Comparison of ENCODE assay signal across 23 cellular contexts in the genomic region with DNA sequence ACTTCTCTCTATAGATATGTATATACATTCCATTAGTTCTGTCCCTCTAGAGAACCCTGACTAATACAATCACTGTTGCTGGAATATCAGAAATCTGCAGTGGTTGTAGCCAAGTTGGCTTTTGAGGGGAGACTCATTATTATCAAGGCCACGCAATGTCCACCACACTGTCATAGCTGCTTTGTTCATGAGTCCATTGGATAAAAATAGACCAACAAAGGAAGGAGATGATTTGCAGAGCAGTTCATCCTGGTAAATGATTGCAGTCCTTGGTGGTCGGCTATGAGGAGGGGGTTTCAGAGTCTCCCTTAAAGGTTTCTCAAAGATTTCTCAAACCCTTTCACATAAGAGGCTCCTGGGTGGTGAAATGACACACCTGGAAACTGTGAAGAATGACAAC.
"Had no signal": no experiment of that assay in that cellular context is flagged by ENCODE, and none has a peak within 500 bp of the region (broad histone marks: within the 10 kb centered on the region; RNA-seq: fewer than 3 reads in every experiment).

No MANE protein-coding gene starts in this region.

- H3K9me3 ChIP-seq: colonic mucosa, esophagus squamous epithelium, gastrocnemius medialis, heart left ventricle, heart right ventricle had no signal

- DNase-seq: colonic mucosa; cortex of kidney; dermis blood vessel endothelial cell; dorsolateral prefrontal cortex; effector CD4-positive, alpha-beta T cell; effector CD8-positive, alpha-beta T cell; effector memory CD4-positive, alpha-beta T cell; effector memory CD8-positive, alpha-beta T cell; endodermal cell; erythroblast; esophagus squamous epithelium; foreskin fibroblast; foreskin keratinocyte; foreskin melanocyte; gastrocnemius medialis; glutamatergic neuron; head of caudate nucleus; heart left ventricle; heart right ventricle had no signal

- ATAC-seq: effector memory CD8-positive, alpha-beta T cell; esophagus mucosa; foreskin keratinocyte; gastrocnemius medialis; gastroesophageal sphincter had no signal

- H3K36me3 ChIP-seq: colonic mucosa, esophagus squamous epithelium, gastrocnemius medialis, gastroesophageal sphincter, heart left ventricle, heart right ventricle had no signal

- H3K27me3 ChIP-seq: colonic mucosa, esophagus squamous epithelium, foreskin keratinocyte, gastrocnemius medialis, gastroesophageal sphincter, heart left ventricle, heart right ventricle had no signal

- H3K4me3 ChIP-seq: colonic mucosa, coronary artery, dorsolateral prefrontal cortex, esophagus squamous epithelium, gastrocnemius medialis, gastroesophageal sphincter, heart left ventricle, heart right ventricle had no signal

- H3K27ac ChIP-seq: colonic mucosa, coronary artery, dorsolateral prefrontal cortex, epithelial cell of prostate, esophagus squamous epithelium, foreskin keratinocyte, gastrocnemius medialis, gastroesophageal sphincter, heart left ventricle, heart right ventricle had no signal

- H3K4me1 ChIP-seq: colonic mucosa, esophagus squamous epithelium, gastrocnemius medialis, gastroesophageal sphincter, heart left ventricle had no signal
